ENCODE assay signal across 36 cellular contexts in the genomic region with DNA sequence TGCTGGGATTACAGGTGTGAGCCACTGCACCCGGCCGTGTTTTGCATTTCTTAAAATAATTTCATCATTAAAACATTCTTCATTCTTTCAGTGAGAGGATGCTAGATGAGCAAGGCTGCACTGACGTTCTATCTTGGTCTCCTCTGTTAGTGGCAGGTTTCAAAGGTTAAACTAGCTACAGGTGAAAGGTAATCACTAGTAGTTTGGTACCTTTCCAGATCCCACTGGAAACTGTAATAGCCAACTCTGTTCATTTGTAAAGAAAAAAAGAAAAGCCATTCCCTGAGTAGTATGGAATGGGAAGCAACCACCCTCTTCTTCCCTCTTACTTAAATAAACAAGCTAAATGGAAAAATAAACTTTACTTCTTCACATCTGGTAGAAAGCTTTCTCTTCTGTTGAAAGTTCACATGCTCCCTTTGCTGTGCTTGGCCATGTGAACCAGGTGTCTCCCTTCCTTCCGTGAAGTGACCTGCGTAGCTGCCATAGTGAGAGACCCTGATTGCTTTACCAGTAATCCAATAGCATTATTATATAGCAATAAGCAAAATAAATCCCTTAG.
"Had no signal": no experiment of that assay in that cellular context is flagged by ENCODE, and none has a peak within 500 bp of the region (broad histone marks: within the 10 kb centered on the region; RNA-seq: fewer than 3 reads in every experiment).

No MANE protein-coding gene starts in this region.

- H3K27ac Mint-ChIP-seq: activated CD8-positive, alpha-beta T cell treated with anti-CD3 and anti-CD28 coated beads for 36 hours; activated naive CD8-positive, alpha-beta T cell treated with anti-CD3 and anti-CD28 coated beads for 36 hours; activated T-cell treated with anti-CD3 and anti-CD28 coated beads, Interleukin-2, amount 50 U/mL, for 72 hours; activated T-helper 17 cell treated with anti-CD3 and anti-CD28 coated beads, Interleukin-2, amount 50 U/mL, for 72 hours had no signal

- H3K4me3 ChIP-seq: ascending aorta, body of pancreas, breast epithelium, MG63, SJCRH30, SK-N-MC had no signal

- DNase-seq: activated CD4-positive, alpha-beta T cell treated with anti-CD3 and anti-CD28 coated beads for 1 hour; activated CD4-positive, alpha-beta T cell treated with anti-CD3 and anti-CD28 coated beads for 48 hours; activated CD4-positive, CD25-positive, alpha-beta regulatory T cell; activated CD8-positive, alpha-beta T cell treated with anti-CD3 and anti-CD28 coated beads for 36 hours; activated effector memory CD4-positive, alpha-beta T cell treated with anti-CD3 and anti-CD28 coated beads, Interleukin-2, amount 50 U/mL, for 16 hours; activated naive CD4-positive, alpha-beta T cell; activated naive CD4-positive, alpha-beta T cell treated with anti-CD3 and anti-CD28 coated beads, Interleukin-2, amount 50 U/mL, for 16 hours; activated naive CD8-positive, alpha-beta T cell treated with anti-CD3 and anti-CD28 coated beads for 36 hours; activated T-cell treated with anti-CD3 and anti-CD28 coated beads, Interleukin-2, amount 50 U/mL, for 1 hour; activated T-cell treated with anti-CD3 and anti-CD28 coated beads, Interleukin-2, amount 50 U/mL, for 72 hours; amygdala; body of pancreas; Kasumi-1; KG1; MG63; MV-4-11; NCI-H1092; NCI-H1417; NCI-H146; NCI-H187; NCI-H2081; NCI-H2171 treated with DMSO at 0.1 percent for 48 hours; NCI-H2227 treated with DMSO at 0.1 percent for 48 hours; NCI-H446; NCI-H510A treated with DMSO at 0.1 percent for 48 hours; NCI-H526 treated with DMSO at 0.1 percent for 48 hours; NCI-H774; SHP77; SJCRH30; T1000; WERI-Rb-1 had no signal

- H3K27ac ChIP-seq: ascending aorta, body of pancreas, breast epithelium, SJCRH30, SK-N-MC, WERI-Rb-1 had no signal

- H3K9me3 Mint-ChIP-seq: activated CD8-positive, alpha-beta T cell treated with anti-CD3 and anti-CD28 coated beads for 36 hours; activated naive CD8-positive, alpha-beta T cell treated with anti-CD3 and anti-CD28 coated beads for 36 hours; activated T-cell treated with anti-CD3 and anti-CD28 coated beads, Interleukin-2, amount 50 U/mL, for 72 hours; activated T-helper 17 cell treated with anti-CD3 and anti-CD28 coated beads, Interleukin-2, amount 50 U/mL, for 72 hours had no signal

- H3K36me3 ChIP-seq: ascending aorta, breast epithelium, MG63, SJCRH30, WERI-Rb-1 had no signal

- ATAC-seq: activated CD8-positive, alpha-beta T cell treated with anti-CD3 and anti-CD28 coated beads for 36 hours; activated T-cell treated with anti-CD3 and anti-CD28 coated beads, Interleukin-2, amount 50 U/mL, for 72 hours; activated T-helper 17 cell treated with anti-CD3 and anti-CD28 coated beads, Interleukin-2, amount 50 U/mL, for 72 hours; body of pancreas; Panc1 had no signal

- H3K36me3 Mint-ChIP-seq: activated naive CD8-positive, alpha-beta T cell treated with anti-CD3 and anti-CD28 coated beads for 36 hours had no signal

- H3K27me3 Mint-ChIP-seq: activated CD8-positive, alpha-beta T cell treated with anti-CD3 and anti-CD28 coated beads for 36 hours had no signal

- H3K27me3 ChIP-seq: ascending aorta, body of pancreas, breast epithelium, MG63, SJCRH30 had no signal

- H3K4me1 Mint-ChIP-seq: activated naive CD8-positive, alpha-beta T cell treated with anti-CD3 and anti-CD28 coated beads for 36 hours; activated T-helper 17 cell treated with anti-CD3 and anti-CD28 coated beads, Interleukin-2, amount 50 U/mL, for 72 hours had no signal

- H3K4me3 Mint-ChIP-seq: activated CD8-positive, alpha-beta T cell treated with anti-CD3 and anti-CD28 coated beads for 36 hours; activated naive CD8-positive, alpha-beta T cell treated with anti-CD3 and anti-CD28 coated beads for 36 hours; activated T-cell treated with anti-CD3 and anti-CD28 coated beads, Interleukin-2, amount 50 U/mL, for 72 hours; activated T-helper 17 cell treated with anti-CD3 and anti-CD28 coated beads, Interleukin-2, amount 50 U/mL, for 72 hours had no signal

- H3K9me3 ChIP-seq: ascending aorta, body of pancreas, breast epithelium, MG63, SJCRH30 had no signal

- H3K4me1 ChIP-seq: ascending aorta, breast epithelium, SJCRH30 had no signal
